ENCODE assay signal across 23 cellular contexts in the genomic region with DNA sequence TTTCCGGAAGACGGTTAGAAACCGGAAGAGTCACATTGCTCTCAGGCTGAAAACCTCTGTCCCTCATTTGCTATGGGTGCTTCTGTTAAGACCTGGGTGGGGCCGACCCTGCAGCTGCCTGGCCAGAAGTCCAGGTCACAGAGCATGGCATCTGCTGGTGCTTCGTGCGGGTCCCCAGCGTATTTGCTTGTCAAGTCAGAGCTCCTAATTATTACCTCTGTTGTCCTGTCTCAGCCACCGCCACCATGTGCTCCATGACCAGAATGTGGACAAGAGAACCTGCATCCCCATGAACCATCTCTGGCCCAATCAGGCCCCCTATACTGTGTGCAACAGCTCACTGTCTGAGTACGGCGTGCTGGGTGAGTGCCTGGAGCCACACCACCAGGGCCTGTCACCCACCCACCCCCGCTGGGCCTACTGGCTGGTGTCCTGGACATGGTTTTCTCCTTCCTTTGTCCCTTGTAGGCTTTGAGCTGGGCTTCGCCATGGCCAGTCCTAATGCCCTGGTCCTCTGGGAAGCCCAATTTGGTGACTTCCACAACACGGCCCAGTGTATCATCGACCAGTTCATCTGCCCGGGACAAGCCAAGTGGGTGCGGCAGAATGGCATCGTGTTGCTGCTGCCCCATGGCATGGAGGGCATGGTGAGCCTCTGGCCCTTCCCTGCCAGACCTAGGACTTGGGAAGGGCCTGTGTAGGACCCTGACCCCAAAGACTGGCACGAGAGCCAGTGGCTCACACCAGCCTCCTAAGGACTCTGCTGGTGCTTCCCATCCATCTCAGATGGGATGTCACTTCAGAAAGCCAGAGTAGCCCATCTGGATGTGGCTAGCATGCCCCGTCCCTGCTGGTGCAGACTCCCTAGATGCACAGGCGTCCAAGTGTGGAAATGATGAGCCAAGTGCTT.
"Had no signal": no experiment of that assay in that cellular context is flagged by ENCODE, and none has a peak within 500 bp of the region (broad histone marks: within the 10 kb centered on the region; RNA-seq: fewer than 3 reads in every experiment).

No MANE protein-coding gene starts in this region.

- H3K4me3 Mint-ChIP-seq: endodermal cell, immature natural killer cell, naive B cell, nephron, type B pancreatic cell had no signal

- ATAC-seq: left ventricle myocardium superior, psoas muscle, sciatic nerve had no signal

- H3K27ac Mint-ChIP-seq: endodermal cell, nephron, type B pancreatic cell had no signal

- H3K4me1 Mint-ChIP-seq: endodermal cell, immature natural killer cell, nephron had no signal

- H3K27me3 Mint-ChIP-seq: naive B cell, type B pancreatic cell had no signal

- H3K27me3 ChIP-seq: stomach, uterus had no signal

- H3K9me3 ChIP-seq: psoas muscle, stomach, uterus had no signal

- H2AFZ ChIP-seq: parathyroid adenoma had no signal

- H3K4me1 ChIP-seq: stomach, uterus had no signal

- H3K27ac ChIP-seq: coronary artery, parathyroid adenoma, psoas muscle, stomach, uterus had no signal

- H3K36me3 ChIP-seq: uterus had no signal

- H3K4me3 ChIP-seq: coronary artery, lung, psoas muscle, stomach, uterus had no signal

- H3K9ac ChIP-seq: parathyroid adenoma had no signal

- FAIRE-seq: frontal cortex, keratinocyte had no signal

- DNase-seq: effector CD4-positive, alpha-beta T cell; endodermal cell; immature natural killer cell; left ventricle myocardium superior; mesenchymal stem cell; midbrain; naive B cell; psoas muscle; retina; stimulated activated CD4-positive, alpha-beta T cell treated with anti-CD3 and anti-CD28 coated beads, Interleukin-2, amount 100 ng/mL, for 24 hours; stimulated activated CD4-positive, alpha-beta T cell treated with anti-CD3 and anti-CD28 coated beads, Interleukin-4, amount 100 ng/mL, for 4 hours; stimulated activated naive CD4-positive, alpha-beta T cell; stomach; substantia nigra; uterus had no signal

- H3K9me3 Mint-ChIP-seq: immature natural killer cell, type B pancreatic cell had no signal
